ENCODE assay signal across 8 cellular contexts in the genomic region with DNA sequence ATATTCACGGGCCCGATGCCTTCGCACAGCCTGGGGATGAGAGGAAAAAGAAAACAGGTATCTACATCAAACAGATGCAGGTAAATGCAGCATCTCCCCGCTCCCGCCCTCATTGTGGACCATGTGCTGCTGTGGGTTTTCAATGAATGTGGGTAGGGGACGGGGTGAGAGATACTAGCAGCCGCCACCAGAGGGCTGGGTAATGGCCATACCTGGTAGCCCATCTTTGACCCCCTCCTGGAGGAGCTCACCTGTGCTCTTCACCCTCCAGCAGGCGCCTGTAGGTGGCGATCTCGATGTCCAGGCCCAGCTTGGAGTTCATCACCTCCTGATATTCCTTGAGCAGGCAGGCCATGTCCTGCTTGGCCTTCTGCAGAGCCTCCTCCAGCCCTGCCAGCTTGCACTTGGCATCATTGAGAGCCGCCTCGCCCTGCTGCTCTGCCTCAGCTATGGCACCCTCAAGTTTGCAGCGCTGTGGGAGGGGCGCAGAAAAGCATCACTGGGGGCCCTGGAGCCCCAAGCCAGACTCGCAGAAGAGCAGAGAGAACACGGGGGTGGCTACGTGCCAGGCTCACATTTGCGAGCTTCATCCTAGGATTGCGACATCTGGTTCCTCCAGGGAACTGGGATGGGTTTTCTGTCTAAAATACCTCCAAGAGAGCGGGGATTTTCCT. TPM values are rescaled to one million over a fixed set of nuclear protein-coding genes. Genes with fewer than 3 reads are reported as not detected.
A peak's percentile ranks its signal among the peaks of the same experiment; 100 is the strongest.
DNase-seq lines count a peak whose midpoint lies in the region; ATAC-seq and TF ChIP-seq lines count a peak whose summit lies in the region.

No MANE protein-coding gene starts in this region.

- H2AFZ ChIP-seq in PC-3 (ENCODE audit: low read length), result no peak overlapping the region

- CTCF ChIA-PET in PC-3 (lab: Charles Lee), result interaction anchor here (0.5 to 1.1 kb wide), 6 partner anchors 45 to 478 kb away, joined by 3 to 7 read pairs (median 4); a partner anchor contains a TSS

- H3K9ac ChIP-seq in PC-3 (ENCODE audit: low read length), result no peak overlapping the region

- H3K36me3 ChIP-seq in PC-3 (ENCODE audit: low read depth, low read length) (no peaks in the 10 kb centered on the region), iPS DF 6.9 (ENCODE audit: control insufficient read depth, insufficient read depth, low read length) (no peaks in the 10 kb centered on the region)

- TF ChIP-seq CTCF in GM12873 (IDR thresholded peaks at IDR 0.05; ENCODE audit: insufficient read depth, low read depth, low read length, missing control alignments) (peak; percentile 55), PC-3 (conservative IDR thresholded peaks at IDR 0.05; ENCODE audit: low read depth, low read length) (peak; percentile 82)

- WGBS in iPS DF 6.9 (ENCODE audit: insufficient coverage, insufficient read length), result no CpG with 5 or more reads among the region's 20 CpGs

- H3K27me3 ChIP-seq in PC-3 (ENCODE audit: low read length) (no peaks in the 10 kb centered on the region), iPS DF 6.9 (ENCODE audit: control insufficient read depth, insufficient read depth, low read length) (no peaks in the 10 kb centered on the region)

- H3K4me3 ChIP-seq in PC-3 (ENCODE audit: low read length), result no peak overlapping the region
- H3K4me3 ChIP-seq in iPS DF 6.9 (ENCODE audit: low read length), result no peak overlapping the region

- intact Hi-C loops in PC-3 (cut with micrococcal nuclease), result loop anchor here (10.0 kb wide), 1 partner anchor 59 kb away; a partner anchor contains a TSS
- intact Hi-C loops in activated T-helper 1 cell treated with anti-CD3 and anti-CD28 coated beads, Interleukin-12 subunit alpha, Interleukin-12 subunit beta, Interleukin-2, Interleukin-4 antibody, amounts not matched to agents 30 ng/mL and 10 ng/mL and 1 ng/mL, durations not matched to agents 14 hours and 24 hours and 36 hours (cut with micrococcal nuclease), result no loop called here
- intact Hi-C loops in activated T-helper 2 cell treated with anti-CD3 and anti-CD28 coated beads, Interferon-gamma antibody, Interleukin-2, Interleukin-4, amounts not matched to agents 10 μg/mL and 5 μg/mL and 100 μg/mL, durations not matched to agents 14 hours and 24 hours and 36 hours (cut with micrococcal nuclease), result no loop called here

- H3K27me3 Mint-ChIP-seq in activated T-helper 1 cell treated with anti-CD3 and anti-CD28 coated beads, Interleukin-12 subunit alpha, Interleukin-12 subunit beta, Interleukin-2, Interleukin-4 antibody, amounts not matched to agents 30 ng/mL and 10 ng/mL and 1 ng/mL, durations not matched to agents 14 hours and 24 hours and 36 hours (ENCODE audit: insufficient read depth), result peaks cover 13% of the 10 kb centered on the region
- H3K27me3 Mint-ChIP-seq in activated T-helper 2 cell treated with anti-CD3 and anti-CD28 coated beads, Interferon-gamma antibody, Interleukin-2, Interleukin-4, amounts not matched to agents 10 μg/mL and 5 μg/mL and 100 μg/mL, durations not matched to agents 14 hours and 24 hours and 36 hours (ENCODE audit: low read depth), result peaks cover 6% of the 10 kb centered on the region

- DNase-seq in AG08395 (ENCODE audit: low spot score) (peak; percentile 29), PC-3 (peak; percentile 78), iPS DF 6.9 (ENCODE audit: low read depth, low spot score) (peak; percentile 77), activated gamma-delta T cell (lab: John Stamatoyannopoulos, UW) (no peak)
- DNase-seq in activated T-helper 1 cell treated with anti-CD3 and anti-CD28 coated beads, Interleukin-12 subunit alpha, Interleukin-12 subunit beta, Interleukin-2, Interleukin-4 antibody, amounts not matched to agents 30 ng/mL and 10 ng/mL and 1 ng/mL, durations not matched to agents 14 hours and 24 hours and 36 hours (ENCODE audit: low spot score), result no peak
- no peak for DNase-seq in activated T-helper 2 cell treated with anti-CD3 and anti-CD28 coated beads, Interferon-gamma antibody, Interleukin-2, Interleukin-4, amounts not matched to agents 10 μg/mL and 5 μg/mL and 100 μg/mL, durations not matched to agents 14 hours and 24 hours and 36 hours (ENCODE audit: low spot score)

- H3K27ac ChIP-seq in PC-3 (ENCODE audit: low read length), result no peak overlapping the region
- no peak overlapping the region for H3K27ac ChIP-seq in iPS DF 6.9 (ENCODE audit: low read length)

- H3K4me2 ChIP-seq in PC-3 (ENCODE audit: low read length), result no peak overlapping the region

- no peak overlapping the region for H3K27ac Mint-ChIP-seq in activated T-helper 1 cell treated with anti-CD3 and anti-CD28 coated beads, Interleukin-12 subunit alpha, Interleukin-12 subunit beta, Interleukin-2, Interleukin-4 antibody, amounts not matched to agents 30 ng/mL and 10 ng/mL and 1 ng/mL, durations not matched to agents 14 hours and 24 hours and 36 hours
- no peak overlapping the region for H3K27ac Mint-ChIP-seq in activated T-helper 2 cell treated with anti-CD3 and anti-CD28 coated beads, Interferon-gamma antibody, Interleukin-2, Interleukin-4, amounts not matched to agents 10 μg/mL and 5 μg/mL and 100 μg/mL, durations not matched to agents 14 hours and 24 hours and 36 hours

- no peaks in the 10 kb centered on the region for H3K36me3 Mint-ChIP-seq in activated T-helper 1 cell treated with anti-CD3 and anti-CD28 coated beads, Interleukin-12 subunit alpha, Interleukin-12 subunit beta, Interleukin-2, Interleukin-4 antibody, amounts not matched to agents 30 ng/mL and 10 ng/mL and 1 ng/mL, durations not matched to agents 14 hours and 24 hours and 36 hours (ENCODE audit: low read depth)
- H3K36me3 Mint-ChIP-seq in activated T-helper 2 cell treated with anti-CD3 and anti-CD28 coated beads, Interferon-gamma antibody, Interleukin-2, Interleukin-4, amounts not matched to agents 10 μg/mL and 5 μg/mL and 100 μg/mL, durations not matched to agents 14 hours and 24 hours and 36 hours (ENCODE audit: low read depth), result no peaks in the 10 kb centered on the region

- no TSS peak for BruUV-seq in PC-3 (replicated peaks; lab: Mats Ljungman, UMichigan)

- H3K4me1 ChIP-seq in PC-3 (ENCODE audit: insufficient read depth, low read length) (0 out of 2 replicates have a peak, but pooled peaks cover 4% of the 10 kb centered on the region), iPS DF 6.9 (ENCODE audit: control insufficient read depth, insufficient read depth, low read length) (no peaks in the 10 kb centered on the region; the same call in 1 of the 2 replicates)

- no peaks in the 10 kb centered on the region for H3F3A ChIP-seq in PC-3 (ENCODE audit: low read length, unreplicated experiment)

- H3K79me2 ChIP-seq in PC-3 (ENCODE audit: low read length), result no peaks in the 10 kb centered on the region

- no peak overlapping the region for H3K4me3 Mint-ChIP-seq in activated T-helper 1 cell treated with anti-CD3 and anti-CD28 coated beads, Interleukin-12 subunit alpha, Interleukin-12 subunit beta, Interleukin-2, Interleukin-4 antibody, amounts not matched to agents 30 ng/mL and 10 ng/mL and 1 ng/mL, durations not matched to agents 14 hours and 24 hours and 36 hours
- H3K4me3 Mint-ChIP-seq in activated T-helper 2 cell treated with anti-CD3 and anti-CD28 coated beads, Interferon-gamma antibody, Interleukin-2, Interleukin-4, amounts not matched to agents 10 μg/mL and 5 μg/mL and 100 μg/mL, durations not matched to agents 14 hours and 24 hours and 36 hours (ENCODE audit: low read depth), result no peak overlapping the region

- H3K4me1 Mint-ChIP-seq in activated T-helper 1 cell treated with anti-CD3 and anti-CD28 coated beads, Interleukin-12 subunit alpha, Interleukin-12 subunit beta, Interleukin-2, Interleukin-4 antibody, amounts not matched to agents 30 ng/mL and 10 ng/mL and 1 ng/mL, durations not matched to agents 14 hours and 24 hours and 36 hours (ENCODE audit: low read depth), result no peaks in the 10 kb centered on the region
- H3K4me1 Mint-ChIP-seq in activated T-helper 2 cell treated with anti-CD3 and anti-CD28 coated beads, Interferon-gamma antibody, Interleukin-2, Interleukin-4, amounts not matched to agents 10 μg/mL and 5 μg/mL and 100 μg/mL, durations not matched to agents 14 hours and 24 hours and 36 hours (ENCODE audit: low read depth), result no peaks in the 10 kb centered on the region

- H4K20me1 ChIP-seq in PC-3 (ENCODE audit: low read length), result no peaks in the 10 kb centered on the region

- H3K9me2 ChIP-seq in PC-3 (replicated peaks; ENCODE audit: low read length), result no peaks in the 10 kb centered on the region

- H3K9me3 ChIP-seq in PC-3 (ENCODE audit: low read length) (no peaks in the 10 kb centered on the region), iPS DF 6.9 (ENCODE audit: control insufficient read depth, insufficient read depth, low read length) (no peaks in the 10 kb centered on the region)

- H3K9me3 Mint-ChIP-seq in activated T-helper 1 cell treated with anti-CD3 and anti-CD28 coated beads, Interleukin-12 subunit alpha, Interleukin-12 subunit beta, Interleukin-2, Interleukin-4 antibody, amounts not matched to agents 30 ng/mL and 10 ng/mL and 1 ng/mL, durations not matched to agents 14 hours and 24 hours and 36 hours, result no peaks in the 10 kb centered on the region
- no peaks in the 10 kb centered on the region for H3K9me3 Mint-ChIP-seq in activated T-helper 2 cell treated with anti-CD3 and anti-CD28 coated beads, Interferon-gamma antibody, Interleukin-2, Interleukin-4, amounts not matched to agents 10 μg/mL and 5 μg/mL and 100 μg/mL, durations not matched to agents 14 hours and 24 hours and 36 hours

- ATAC-seq in PC-3 (peak; percentile 59), GM21390 (IDR thresholded peaks at IDR 0.05; ENCODE audit: unreplicated experiment) (no peak)

- POLR2A ChIA-PET in PC-3 (lab: Charles Lee; ENCODE audit: unreplicated experiment), result no interaction called here

RNA-seq across cellular contexts. Expression of a gene that starts 10.2 kb away (rescaled TPM):
- 0.29 TPM in 1 of 2 replicates, not detected in the other for total RNA-seq in PC-3 (2014; rRNA removed)
- not detected in 2 replicates for total RNA-seq in activated T-helper 1 cell treated with anti-CD3 and anti-CD28 coated beads, Interleukin-12 subunit alpha, Interleukin-12 subunit beta, Interleukin-2, Interleukin-4 antibody, amounts not matched to agents 30 ng/mL and 10 ng/mL and 1 ng/mL, durations not matched to agents 14 hours and 24 hours and 36 hours
- total RNA-seq in activated T-helper 2 cell treated with anti-CD3 and anti-CD28 coated beads, Interferon-gamma antibody, Interleukin-2, Interleukin-4, amounts not matched to agents 10 μg/mL and 5 μg/mL and 100 μg/mL, durations not matched to agents 14 hours and 24 hours and 36 hours, result not detected in 2 replicates

RNA-seq across cellular contexts. Expression of a gene that starts 10.4 kb away (rescaled TPM):
- total RNA-seq in PC-3 (2014; rRNA removed), result 0.15 TPM in 1 of 2 replicates, not detected in the other
- total RNA-seq in activated T-helper 1 cell treated with anti-CD3 and anti-CD28 coated beads, Interleukin-12 subunit alpha, Interleukin-12 subunit beta, Interleukin-2, Interleukin-4 antibody, amounts not matched to agents 30 ng/mL and 10 ng/mL and 1 ng/mL, durations not matched to agents 14 hours and 24 hours and 36 hours, result not detected in 2 replicates
- not detected in 2 replicates for total RNA-seq in activated T-helper 2 cell treated with anti-CD3 and anti-CD28 coated beads, Interferon-gamma antibody, Interleukin-2, Interleukin-4, amounts not matched to agents 10 μg/mL and 5 μg/mL and 100 μg/mL, durations not matched to agents 14 hours and 24 hours and 36 hours

RNA-seq across cellular contexts. Expression of a gene that starts 28.6 kb away (rescaled TPM):
- not detected in 2 replicates for total RNA-seq in PC-3 (2014; rRNA removed)
- not detected in 2 replicates for total RNA-seq in activated T-helper 1 cell treated with anti-CD3 and anti-CD28 coated beads, Interleukin-12 subunit alpha, Interleukin-12 subunit beta, Interleukin-2, Interleukin-4 antibody, amounts not matched to agents 30 ng/mL and 10 ng/mL and 1 ng/mL, durations not matched to agents 14 hours and 24 hours and 36 hours
- not detected in 2 replicates for total RNA-seq in activated T-helper 2 cell treated with anti-CD3 and anti-CD28 coated beads, Interferon-gamma antibody, Interleukin-2, Interleukin-4, amounts not matched to agents 10 μg/mL and 5 μg/mL and 100 μg/mL, durations not matched to agents 14 hours and 24 hours and 36 hours

RNA-seq across cellular contexts. Expression of a gene that starts 38.3 kb away (rescaled TPM):
- 32.8 and 38.5 TPM in 2 replicates for total RNA-seq in PC-3 (2014; rRNA removed)
- total RNA-seq in activated T-helper 1 cell treated with anti-CD3 and anti-CD28 coated beads, Interleukin-12 subunit alpha, Interleukin-12 subunit beta, Interleukin-2, Interleukin-4 antibody, amounts not matched to agents 30 ng/mL and 10 ng/mL and 1 ng/mL, durations not matched to agents 14 hours and 24 hours and 36 hours, result not detected in 2 replicates
- not detected in 2 replicates for total RNA-seq in activated T-helper 2 cell treated with anti-CD3 and anti-CD28 coated beads, Interferon-gamma antibody, Interleukin-2, Interleukin-4, amounts not matched to agents 10 μg/mL and 5 μg/mL and 100 μg/mL, durations not matched to agents 14 hours and 24 hours and 36 hours

RNA-seq across cellular contexts. Expression of a gene that starts 56.0 kb away (rescaled TPM):
- total RNA-seq in PC-3 (2014; rRNA removed), result 7.7 and 8.5 TPM in 2 replicates
- not detected in 2 replicates for total RNA-seq in activated T-helper 1 cell treated with anti-CD3 and anti-CD28 coated beads, Interleukin-12 subunit alpha, Interleukin-12 subunit beta, Interleukin-2, Interleukin-4 antibody, amounts not matched to agents 30 ng/mL and 10 ng/mL and 1 ng/mL, durations not matched to agents 14 hours and 24 hours and 36 hours
- not detected in 2 replicates for total RNA-seq in activated T-helper 2 cell treated with anti-CD3 and anti-CD28 coated beads, Interferon-gamma antibody, Interleukin-2, Interleukin-4, amounts not matched to agents 10 μg/mL and 5 μg/mL and 100 μg/mL, durations not matched to agents 14 hours and 24 hours and 36 hours

Comparison
In these comparisons a context has a peak if more than half of its experiments do, and no peak if none do; other contexts are left out.
1. DNase-seq: peak in AG08395 (single experiment), PC-3 (single experiment) and iPS DF 6.9 (single experiment); none in activated gamma-delta T cell (single experiment), activated T-helper 1 cell treated with anti-CD3 and anti-CD28 coated beads, Interleukin-12 subunit alpha, Interleukin-12 subunit beta, Interleukin-2, Interleukin-4 antibody, amounts not matched to agents 30 ng/mL and 10 ng/mL and 1 ng/mL, durations not matched to agents 14 hours and 24 hours and 36 hours (single experiment) and activated T-helper 2 cell treated with anti-CD3 and anti-CD28 coated beads, Interferon-gamma antibody, Interleukin-2, Interleukin-4, amounts not matched to agents 10 μg/mL and 5 μg/mL and 100 μg/mL, durations not matched to agents 14 hours and 24 hours and 36 hours (single experiment).